Comparison of ENCODE assay signal across 18 cellular contexts in the genomic region with DNA sequence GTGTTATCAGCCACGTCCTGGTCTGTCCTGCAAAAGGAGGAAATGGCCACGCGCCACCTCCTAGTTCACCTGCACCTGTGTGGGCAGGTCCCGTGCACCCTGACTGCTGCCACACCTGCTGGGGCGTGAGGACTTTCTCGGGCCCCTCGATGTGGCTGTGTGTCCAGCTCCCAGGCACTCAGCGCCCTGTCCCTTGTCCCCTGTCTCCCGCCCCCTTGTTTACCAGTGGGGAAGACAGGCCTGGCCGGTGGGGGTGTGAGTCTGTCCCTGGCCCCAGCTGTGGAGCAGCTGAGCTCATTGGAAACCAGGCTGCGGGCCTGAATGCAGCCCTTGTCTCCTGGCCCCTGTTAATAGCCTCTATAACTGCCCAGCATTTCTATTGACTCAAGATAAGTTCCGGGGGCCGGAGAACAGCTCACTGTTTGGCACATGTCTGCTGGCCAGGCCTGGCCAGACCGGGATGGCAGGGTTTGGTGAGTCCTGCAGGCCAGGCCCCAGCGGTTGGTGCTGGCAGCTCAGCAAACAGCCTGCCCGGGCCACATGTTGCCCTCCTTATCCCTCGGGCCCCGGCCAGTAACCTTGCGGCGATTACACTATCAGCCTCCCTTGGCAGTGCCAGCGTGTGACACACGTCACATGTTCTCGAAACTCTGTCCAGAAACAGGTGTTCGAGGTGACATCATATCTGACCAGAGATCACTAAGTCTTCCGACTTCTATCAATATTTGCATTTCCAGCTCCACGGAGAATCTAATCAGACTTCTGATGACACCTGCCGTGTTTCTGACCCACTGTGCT. TPM values are rescaled to one million over a fixed set of nuclear protein-coding genes. Genes with fewer than 3 reads are reported as not detected.
DNase-seq lines count a peak whose midpoint lies in the region; ATAC-seq and TF ChIP-seq lines count a peak whose summit lies in the region.
"Had no signal": no experiment of that assay in that cellular context is flagged by ENCODE, and none has a peak within 500 bp of the region (broad histone marks: within the 10 kb centered on the region; RNA-seq: fewer than 3 reads in every experiment).

No MANE protein-coding gene starts in this region.

- no peak overlapping the region for H2AFZ ChIP-seq in neural progenitor cell (replicated peaks)

- H3K9me3 Mint-ChIP-seq in neural progenitor cell = peaks cover 5% of the 10 kb centered on the region
- no peaks in the 10 kb centered on the region for H3K9me3 Mint-ChIP-seq in type B pancreatic cell
- H3K9me3 Mint-ChIP-seq: IgD-negative memory B cell; T-helper 1 cell treated with Interleukin-12 subunit alpha and Interleukin-12 subunit beta and Interleukin-4 antibody, amounts not matched to agents 30 μg/mL and 1 μg/mL, for 36 hours had no signal

- H3K36me3 Mint-ChIP-seq in neural progenitor cell (no peaks in the 10 kb centered on the region), type B pancreatic cell (no peaks in the 10 kb centered on the region)
- H3K36me3 Mint-ChIP-seq: IgD-negative memory B cell had no signal

- H3K4me1 Mint-ChIP-seq in neural progenitor cell = peaks cover 16% of the 10 kb centered on the region
- peaks cover 44% of the 10 kb centered on the region for H3K4me1 Mint-ChIP-seq in type B pancreatic cell (ENCODE audit: unreplicated experiment)
- H3K4me1 Mint-ChIP-seq: IgD-negative memory B cell had no signal

- no peak overlapping the region for H3K4me3 Mint-ChIP-seq in neural progenitor cell
- peak overlapping the region; percentile 16 for H3K4me3 Mint-ChIP-seq in type B pancreatic cell
- H3K4me3 Mint-ChIP-seq: IgD-negative memory B cell; T-helper 1 cell treated with Interleukin-12 subunit alpha and Interleukin-12 subunit beta and Interleukin-4 antibody, amounts not matched to agents 30 μg/mL and 1 μg/mL, for 36 hours had no signal

- H3K27me3 ChIP-seq in neural progenitor cell = no peaks in the 10 kb centered on the region

- H3K27ac Mint-ChIP-seq in neural progenitor cell (peak overlapping the region; percentile 87), type B pancreatic cell (peak overlapping the region; percentile 87)
- H3K27ac Mint-ChIP-seq: T-helper 1 cell treated with Interleukin-12 subunit alpha and Interleukin-12 subunit beta and Interleukin-4 antibody, amounts not matched to agents 30 μg/mL and 1 μg/mL, for 36 hours had no signal

- no peaks in the 10 kb centered on the region for H3F3A ChIP-seq in neural progenitor cell (ENCODE audit: low read depth)

- no peak for TF ChIP-seq CTCF in neural progenitor cell (IDR thresholded peaks at IDR 0.05)
- TF ChIP-seq CTCF in type B pancreatic cell (conservative IDR thresholded peaks at IDR 0.05) = no peak

- no peaks in the 10 kb centered on the region for H3K4me1 ChIP-seq in neural progenitor cell

- H3K9me3 ChIP-seq in neural progenitor cell (ENCODE audit: low read depth) = no peaks in the 10 kb centered on the region

- peak; percentile 37 for DNase-seq in DMS53 (lab: John Stamatoyannopoulos, UW)
- no peak for DNase-seq in DMS53 treated with DMSO at 0.1 percent for 48 hours (lab: John Stamatoyannopoulos, UW; ENCODE audit: unreplicated experiment)
- DNase-seq in left cardiac atrium = peak; percentile 61
- no peak for DNase-seq in neural progenitor cell (ENCODE audit: low spot score)
- no peak for DNase-seq in type B pancreatic cell (ENCODE audit: extremely low spot score, unreplicated experiment)
- DNase-seq in GM19240 (ENCODE audit: insufficient read length, low spot score) = no peak
- no peak for DNase-seq in AML-193 (lab: John Stamatoyannopoulos, UW)
- DNase-seq: activated CD4-positive, alpha-beta T cell treated with anti-CD3 and anti-CD28 coated beads, Interleukin-2, amount 50 U/mL, for 1 hour; activated effector memory CD4-positive, alpha-beta T cell treated with Interleukin-2 at 50 U/mL for 16 hours; DMS 273 treated with DMSO at 0.1 percent for 48 hours; NCI-H1930 had no signal

- no peaks in the 10 kb centered on the region for H4K20me1 ChIP-seq in neural progenitor cell (ENCODE audit: low read depth)

- ATAC-seq in left cardiac atrium = peak; percentile 61 to 82
- no peak for ATAC-seq in esophagus mucosa

- intact Hi-C loops in left cardiac atrium (cut with DNase I) = no loop called here

- H3K79me2 ChIP-seq in neural progenitor cell (ENCODE audit: low read depth) = no peaks in the 10 kb centered on the region

- H3K27me3 Mint-ChIP-seq in neural progenitor cell (ENCODE audit: insufficient read depth, low read depth) (peaks cover 11% of the 10 kb centered on the region), type B pancreatic cell (peaks cover 4% of the 10 kb centered on the region)

- no peak overlapping the region for H3K4me3 ChIP-seq in neural progenitor cell

- no peak overlapping the region for H3K9ac ChIP-seq in neural progenitor cell

- H3K27ac ChIP-seq in neural progenitor cell = no peak overlapping the region
- H3K27ac ChIP-seq: 22Rv1 had no signal

- H3K4me2 ChIP-seq in neural progenitor cell = no peak overlapping the region

- H3K36me3 ChIP-seq in neural progenitor cell = no peaks in the 10 kb centered on the region

RNA-seq across cellular contexts. Expression of a gene that starts 52.1 kb away (rescaled TPM):
- total RNA-seq in left cardiac atrium = not detected
- not detected in 2 replicates for total RNA-seq in neural progenitor cell (ENCODE audit: low replicate concordance)
- total RNA-seq in type B pancreatic cell (ENCODE audit: low replicate concordance) = not detected in 2 replicates
- not detected for total RNA-seq in esophagus mucosa
- total RNA-seq: kidney epithelial cell, osteocyte, subcutaneous adipose tissue had no signal

Comparison
In these comparisons a context has a peak if more than half of its experiments do, and no peak if none do; other contexts are left out.
1. DNase-seq: peak in DMS53 (single experiment) and left cardiac atrium (single experiment); none in DMS53 treated with DMSO at 0.1 percent for 48 hours (single experiment), neural progenitor cell (single experiment), type B pancreatic cell (single experiment), GM19240 (single experiment) and AML-193 (0 of 2).